In genomic region chr10:100996678-100997363, GRCh38 we compare ENCODE assay signal across 8 cellular contexts. TPM values are rescaled to one million over a fixed set of nuclear protein-coding genes. Genes with fewer than 3 reads are reported as not detected.
DNase-seq lines count a peak whose midpoint lies in the region; ATAC-seq and TF ChIP-seq lines count a peak whose summit lies in the region.

No MANE protein-coding gene starts in this region.

- DNase-seq in NCI-H1436 (lab: John Stamatoyannopoulos, UW), result peak; percentile 22
- no peak for DNase-seq in NCI-H1436 treated with DMSO at 0.1 percent for 48 hours (lab: John Stamatoyannopoulos, UW)
- DNase-seq in LNCaP clone FGC (ENCODE audit: low read depth), result no peak
- DNase-seq in activated CD4-positive, alpha-beta T cell treated with anti-CD3 and anti-CD28 coated beads, Interleukin-2, amount 50 U/mL, for 1 hour, result peak; percentile 25
- DNase-seq in epithelial cell of esophagus (ENCODE audit: low read depth), result peak; percentile 42
- DNase-seq in naive thymus-derived CD8-positive, alpha-beta T cell, result peak in 7 of 10 donors; percentile 28 to 55 (median 49)

- peak overlapping the region; percentile 62 for H3K4me3 ChIP-seq in LNCaP clone FGC (ENCODE audit: low read depth, low read length)
- peak overlapping the region; percentile 78 for H3K4me3 ChIP-seq in epithelial cell of esophagus (ENCODE audit: low read length)

- no peak for TF ChIP-seq CTCF in LNCaP clone FGC (IDR thresholded peaks at IDR 0.05; ENCODE audit: control insufficient read depth, extremely low read depth, insufficient read depth)
- TF ChIP-seq CTCF in epithelial cell of esophagus (IDR thresholded peaks at IDR 0.05; ENCODE audit: insufficient read depth, low read depth, low read length, missing control alignments), result no peak

- H3K9me3 Mint-ChIP-seq in naive thymus-derived CD8-positive, alpha-beta T cell, result no peaks in the 10 kb centered on the region

- peaks cover 25 to 33% (median 30%) of the 10 kb centered on the region in 4 donors for H3K4me1 Mint-ChIP-seq in naive thymus-derived CD8-positive, alpha-beta T cell

- H3K36me3 Mint-ChIP-seq in naive thymus-derived CD8-positive, alpha-beta T cell, result peaks cover 0 to 18% (median 0%) of the 10 kb centered on the region in 3 donors

- H3K27ac Mint-ChIP-seq in naive thymus-derived CD8-positive, alpha-beta T cell, result peak overlapping the region; percentile 87 to 97 (median 94)

- ATAC-seq in naive thymus-derived CD8-positive, alpha-beta T cell, result peak; percentile 18 to 27
- no peak for ATAC-seq in GM21528 (IDR thresholded peaks at IDR 0.05; ENCODE audit: low FRiP score, unreplicated experiment)
- ATAC-seq in GM21737 (IDR thresholded peaks at IDR 0.05; ENCODE audit: unreplicated experiment), result no peak

- no peaks in the 10 kb centered on the region for H3K27me3 Mint-ChIP-seq in naive thymus-derived CD8-positive, alpha-beta T cell

- POLR2A ChIA-PET in naive thymus-derived CD8-positive, alpha-beta T cell (lab: Charles Lee), result interaction anchor here (0.6 to 5.7 kb wide), 15 partner anchors 9 to 1921 kb away, joined by 3 to 82 read pairs (median 4); partner anchors contain the start of genes CNNM2, KAZALD1, MRPL43 and PDZD7

- H3K4me3 Mint-ChIP-seq in naive thymus-derived CD8-positive, alpha-beta T cell, result peak overlapping the region; percentile 81 to 95 (median 92)

RNA-seq across cellular contexts. Expression of gene LZTS2, which starts 2.8 kb away (rescaled TPM):
- total RNA-seq in naive thymus-derived CD8-positive, alpha-beta T cell, result 10 to 100 TPM; 33.5 to 34.3 TPM
- 10 to 100 TPM; 10.8 to 19.5 (median 13.1) TPM for polyA plus RNA-seq in naive thymus-derived CD8-positive, alpha-beta T cell

RNA-seq across cellular contexts. Expression of gene TWNK, which starts 9.5 kb away (rescaled TPM):
- 10 to 100 TPM; 17.0 to 18.2 TPM for total RNA-seq in naive thymus-derived CD8-positive, alpha-beta T cell
- 10 to 100 TPM in 1 of 3 donors, 1 to 10 TPM in 2; 5.3 to 18.2 (median 9.7) TPM for polyA plus RNA-seq in naive thymus-derived CD8-positive, alpha-beta T cell

RNA-seq across cellular contexts. Expression of gene MRPL43, which starts 9.5 kb away (rescaled TPM):
- 10 to 100 TPM; 64.9 to 66.6 TPM for total RNA-seq in naive thymus-derived CD8-positive, alpha-beta T cell
- polyA plus RNA-seq in naive thymus-derived CD8-positive, alpha-beta T cell, result 100 to 1,000 TPM; 117 to 136 (median 123) TPM

RNA-seq across cellular contexts. Expression of gene SEMA4G, which starts 27.5 kb away (rescaled TPM):
- total RNA-seq in naive thymus-derived CD8-positive, alpha-beta T cell, result 1 to 10 TPM; 1.6 to 2.0 TPM
- polyA plus RNA-seq in naive thymus-derived CD8-positive, alpha-beta T cell, result under 1 TPM in 1 of 3 donors, not detected in 2; 0.14 TPM

RNA-seq across cellular contexts. Expression of gene PDZD7, which starts 34.1 kb away (rescaled TPM):
- total RNA-seq in naive thymus-derived CD8-positive, alpha-beta T cell, result 1 to 10 TPM; 1.3 to 1.4 TPM
- polyA plus RNA-seq in naive thymus-derived CD8-positive, alpha-beta T cell, result 1 to 10 TPM in 1 of 3 donors, under 1 TPM in 2; 0.39 to 1.1 (median 0.89) TPM

Comparison
In these comparisons a context has a peak if more than half of its experiments do, and no peak if none do; other contexts are left out.
1. DNase-seq: peak in NCI-H1436 (single experiment), activated CD4-positive, alpha-beta T cell treated with anti-CD3 and anti-CD28 coated beads, Interleukin-2, amount 50 U/mL, for 1 hour (single experiment), epithelial cell of esophagus (single experiment) and naive thymus-derived CD8-positive, alpha-beta T cell (7 of 10); none in NCI-H1436 treated with DMSO at 0.1 percent for 48 hours (single experiment) and LNCaP clone FGC (single experiment).
2. ATAC-seq: peak in naive thymus-derived CD8-positive, alpha-beta T cell (2 of 2); none in GM21528 (single experiment) and GM21737 (single experiment).